In genomic region chr11:61817471-61818202, GRCh38 we compare ENCODE assay signal across 8 cellular contexts. TPM values are rescaled to one million over a fixed set of nuclear protein-coding genes. Genes with fewer than 3 reads are reported as not detected.
DNase-seq lines count a peak whose midpoint lies in the region; ATAC-seq, FAIRE-seq and TF ChIP-seq lines count a peak whose summit lies in the region.

No MANE protein-coding gene starts in this region.

- no peak for TF ChIP-seq RAD21 in GM12878 (IDR thresholded peaks at IDR 0.05; ENCODE audit: insufficient read depth, low read depth, low read length)

- TF ChIP-seq EP300 in GM12878 (IDR thresholded peaks at IDR 0.05; ENCODE audit: borderline replicate concordance in 1 of 2, control insufficient read depth in 1 of 2, low read depth in 2 of 2, low read length in 2 of 2): no peak

- H3K4me1 ChIP-seq in GM12878 (ENCODE audit: control insufficient read depth, insufficient read depth, low read length): peaks cover 3% of the 10 kb centered on the region; the same call in 1 of the 2 replicates
- peaks cover 5% of the 10 kb centered on the region for H3K4me1 ChIP-seq in mesendoderm (ENCODE audit: control insufficient read depth, low read depth, low read length)

- no peaks in the 10 kb centered on the region for H4K20me1 ChIP-seq in GM12878 (ENCODE audit: control insufficient read depth, insufficient read depth)

- H3K4ac ChIP-seq in mesendoderm (ENCODE audit: low read depth, low read length): peak overlapping the region; percentile 59

- H3K27ac ChIP-seq in GM12878 (ENCODE audit: control insufficient read depth, insufficient read depth) (no peak overlapping the region), mesendoderm (ENCODE audit: low read depth, low read length) (peak overlapping the region; percentile 85)

- peaks cover 20% of the 10 kb centered on the region for H3K27me3 Mint-ChIP-seq in stimulated activated naive CD8-positive, alpha-beta T cell treated with anti-CD3 and anti-CD28 coated beads, Interleukin-15, Interleukin-2, amounts not matched to agents 100 ng/mL and 50 ng/mL, for 24 hours

- H3K27ac Mint-ChIP-seq in stimulated activated naive CD8-positive, alpha-beta T cell treated with anti-CD3 and anti-CD28 coated beads, Interleukin-15, Interleukin-2, amounts not matched to agents 100 ng/mL and 50 ng/mL, for 24 hours: no peak overlapping the region

- DNase-seq in stimulated activated naive CD8-positive, alpha-beta T cell treated with anti-CD3 and anti-CD28 coated beads, Interleukin-15, Interleukin-2, amounts not matched to agents 100 U/mL and 50 U/mL, for 24 hours: no peak
- no peak for DNase-seq in GM12878 (ENCODE audit: low read depth, low spot score)
- DNase-seq in mesendoderm: peak; percentile 53
- no peak for DNase-seq in AML-193 (lab: John Stamatoyannopoulos, UW)
- DNase-seq in DMS153 (lab: John Stamatoyannopoulos, UW): no peak
- DNase-seq in NCI-H510A (lab: John Stamatoyannopoulos, UW): no peak

- no peak overlapping the region for H4K5ac ChIP-seq in mesendoderm (ENCODE audit: low read length)

- peaks cover 5% of the 10 kb centered on the region for H3K36me3 Mint-ChIP-seq in stimulated activated naive CD8-positive, alpha-beta T cell treated with anti-CD3 and anti-CD28 coated beads, Interleukin-15, Interleukin-2, amounts not matched to agents 100 ng/mL and 50 ng/mL, for 24 hours (ENCODE audit: low read depth)

- no peaks in the 10 kb centered on the region for H3K9me3 Mint-ChIP-seq in stimulated activated naive CD8-positive, alpha-beta T cell treated with anti-CD3 and anti-CD28 coated beads, Interleukin-15, Interleukin-2, amounts not matched to agents 100 ng/mL and 50 ng/mL, for 24 hours

- TSS peak; percentile 56 for BruUV-seq in GM12878 (replicated peaks; lab: Mats Ljungman, UMichigan)

- intact Hi-C loops in GM12878 (cut with micrococcal nuclease; ENCODE audit: unreplicated experiment): no loop called here

- no peak overlapping the region for H2BK15ac ChIP-seq in mesendoderm (replicated peaks; ENCODE audit: low read depth)

- no peak for ATAC-seq in stimulated activated naive CD8-positive, alpha-beta T cell treated with anti-CD3 and anti-CD28 coated beads, Interleukin-15, Interleukin-2, amounts not matched to agents 100 U/mL and 50 U/mL, for 24 hours
- no peak for ATAC-seq in GM12878
- no peak for ATAC-seq in HG03175 (IDR thresholded peaks at IDR 0.05; ENCODE audit: unreplicated experiment)

- H3K27me3 ChIP-seq in GM12878 (replicated peaks in 1 of 2; ENCODE audit: control insufficient read depth in 2 of 2, insufficient read depth in 2 of 2, low read length in 1 of 2) (no peaks in the 10 kb centered on the region), mesendoderm (ENCODE audit: insufficient read depth, low read length, poor library complexity) (no peaks in the 10 kb centered on the region)

- TF ChIP-seq CTCF in GM12878 (IDR thresholded peaks at IDR 0.05 in 2 of 3, conservative IDR thresholded peaks at IDR 0.05 in 1 of 3; ENCODE audit: control insufficient read depth in 2 of 3, extremely low read depth in 1 of 3, insufficient read depth in 1 of 3, low read depth in 3 of 3, low read length in 3 of 3): no peak

- peak overlapping the region; percentile 81 for H3K4me3 ChIP-seq in GM12878
- H3K4me3 ChIP-seq in mesendoderm (ENCODE audit: low read length): peak overlapping the region; percentile 64

- RAD21 ChIA-PET in GM12878 (lab: Charles Lee; ENCODE audit: unreplicated experiment): interaction anchor here (1.0 to 5.4 kb wide), 4 partner anchors 11 to 151 kb away, joined by 3 to 51 read pairs (median 6); partner anchors contain the start of gene FADS2

- H3K79me2 ChIP-seq in GM12878 (ENCODE audit: control insufficient read depth, insufficient read depth, low read length) (peaks cover 21% of the 10 kb centered on the region), mesendoderm (ENCODE audit: control insufficient read depth, insufficient read depth, low read length) (peaks cover 23% of the 10 kb centered on the region)

- H4K8ac ChIP-seq in mesendoderm (ENCODE audit: low read depth, low read length): no peak overlapping the region

- H3K4me2 ChIP-seq in GM12878 (ENCODE audit: control insufficient read depth, insufficient read depth) (peak overlapping the region; percentile 95), mesendoderm (ENCODE audit: low read length) (peak overlapping the region; percentile 81)

- H3K36me3 ChIP-seq in GM12878 (ENCODE audit: control insufficient read depth in 2 of 2, insufficient read depth in 2 of 2, low read length in 1 of 2): no peaks in the 10 kb centered on the region
- peaks cover 3% of the 10 kb centered on the region for H3K36me3 ChIP-seq in mesendoderm (ENCODE audit: control insufficient read depth, insufficient read depth, low read length)

- H2AFZ ChIP-seq in GM12878 (ENCODE audit: control insufficient read depth, low read depth, low read length): peak overlapping the region; percentile 83

- SMC1A ChIA-PET in GM12878 (lab: Charles Lee; ENCODE audit: uncharacterized antibody, unreplicated experiment): interaction anchor here (0.7 to 5.1 kb wide), 7 partner anchors 12 to 155 kb away, joined by 3 to 67 read pairs (median 3); partner anchors contain the start of gene FADS2

- H3K9ac ChIP-seq in GM12878 (ENCODE audit: control insufficient read depth, insufficient read depth, low read length): peak overlapping the region; percentile 89; the same call in 1 of the 2 replicates
- H3K9ac ChIP-seq in mesendoderm (ENCODE audit: low read length): peak overlapping the region; percentile 92

- peak overlapping the region; percentile 97 for H3K56ac ChIP-seq in mesendoderm (ENCODE audit: low read length)

- H2AK5ac ChIP-seq in mesendoderm (ENCODE audit: low read length): no peak overlapping the region

- no peak overlapping the region for H2BK5ac ChIP-seq in mesendoderm (ENCODE audit: low read length)

- in situ Hi-C loops in GM12878 (cut with MboI): no loop called here

- H3K18ac ChIP-seq in mesendoderm (ENCODE audit: low read length): peak overlapping the region; percentile 88

- peak overlapping the region; percentile 82 for H3K23ac ChIP-seq in mesendoderm (ENCODE audit: low read length)

- H3K9me3 ChIP-seq in GM12878 (replicated peaks; ENCODE audit: control insufficient read depth, insufficient read depth, low read length): no peaks in the 10 kb centered on the region

- CTCF ChIA-PET in GM12878 (lab: Yijun Ruan, JAX): interaction anchor here (0.5 to 10.8 kb wide), 10 partner anchors 10 to 290 kb away, joined by 3 to 141 read pairs (median 4); partner anchors contain the start of genes FADS2, FEN1, FTH1 and TMEM258

- 67% methylated on average over 6 of the region's 6 CpGs for WGBS in GM12878 (ENCODE audit: insufficient coverage, insufficient replicate concordance, low lambda C conversion rate, missing lambda C conversion rate)
- WGBS in mesendoderm (ENCODE audit: extremely low coverage, insufficient coverage, low lambda C conversion rate): no CpG with 5 or more reads among the region's 6 CpGs

- peaks cover 10% of the 10 kb centered on the region for H3K79me1 ChIP-seq in mesendoderm (ENCODE audit: low read length)

- peaks cover 17% of the 10 kb centered on the region for H3K4me1 Mint-ChIP-seq in stimulated activated naive CD8-positive, alpha-beta T cell treated with anti-CD3 and anti-CD28 coated beads, Interleukin-15, Interleukin-2, amounts not matched to agents 100 ng/mL and 50 ng/mL, for 24 hours (ENCODE audit: low read depth)

- no peak for FAIRE-seq in GM12878 (lab: Jason Lieb, UNC)

- POLR2A ChIA-PET in GM12878 (lab: Charles Lee): interaction anchor here (0.6 to 9.9 kb wide), 6 partner anchors 12 to 150 kb away, joined by 3 to 167 read pairs (median 55); partner anchors contain the start of genes FADS2, FEN1, FTH1 and TMEM258

- peak overlapping the region; percentile 65 for H3K4me3 Mint-ChIP-seq in stimulated activated naive CD8-positive, alpha-beta T cell treated with anti-CD3 and anti-CD28 coated beads, Interleukin-15, Interleukin-2, amounts not matched to agents 100 ng/mL and 50 ng/mL, for 24 hours

- TF ChIP-seq POLR2A in GM12878 (IDR thresholded peaks at IDR 0.05; ENCODE audit: low read depth, low read length): no peak

- H2BK120ac ChIP-seq in mesendoderm (ENCODE audit: low read depth, low read length): no peak overlapping the region

RNA-seq across cellular contexts. Expression of gene FADS1, which starts 0.8 kb away (rescaled TPM):
- 70.4 and 77.9 TPM in 2 replicates for total RNA-seq in GM12878 (2013; cell fraction: nucleolus; rRNA removed)
- total RNA-seq in GM12878 (2014; rRNA removed): 38.9 and 44.1 TPM in 2 replicates
- 37.5 and 42.3 TPM in 2 replicates for total RNA-seq in GM12878 (2014; rRNA removed; fragmentation: Illumina TruSeq; extraction: Trizol)
- total RNA-seq in GM12878 (2021): 45.5 and 49.2 TPM in 2 replicates
- 9.2 TPM for polyA plus RNA-seq in GM12878 (2011; ENCODE audit: low read depth)
- polyA plus RNA-seq in GM12878 (2011; rRNA removed): 69.1 and 73.9 TPM in 2 replicates
- 58.3 and 63.7 TPM in 2 replicates for polyA plus RNA-seq in GM12878 (2011; cell fraction: cytosol; rRNA removed)
- polyA plus RNA-seq in GM12878 (2011; cell fraction: nucleus; rRNA removed): 41.9 and 45.9 TPM in 2 replicates
- 13.8 and 20.9 TPM in 2 replicates for polyA plus RNA-seq in GM12878 (2012)
- 39.1 and 47.2 TPM in 2 replicates for polyA plus RNA-seq in GM12878 (2014; fragmentation: Illumina TruSeq; extraction: Trizol)
- polyA plus RNA-seq in GM12878 (2014; fragmentation: Nextera tagmentation; extraction: Ambion mirVana): 10 to 100 TPM in 1 of 2 experiments, 1 to 10 TPM in 1; 8.8 to 14.6 TPM
- 32.7 and 34.6 TPM in 2 replicates for polyA plus RNA-seq in GM12878 (2014; rRNA removed)
- 10 to 100 TPM; 47.7 to 49.5 TPM for polyA plus RNA-seq in GM12878 (2016; fragmentation: Nextera tagmentation; extraction: Ambion mirVana)
- 79.7 and 106 TPM in 2 replicates for polyA minus RNA-seq in GM12878 (2011; rRNA and poly(A)+ RNA removed)
- 32.2 and 57.0 TPM in 2 replicates for polyA minus RNA-seq in GM12878 (2011; cell fraction: cytosol; rRNA and poly(A)+ RNA removed)
- polyA minus RNA-seq in GM12878 (2011; cell fraction: nucleus; rRNA and poly(A)+ RNA removed): 33.6 and 63.5 TPM in 2 replicates
- 104 TPM for polyA plus RNA-seq in mesendoderm (2013, experiment 1 of 2)
- polyA plus RNA-seq in mesendoderm (2013, experiment 2 of 2): 102 TPM

RNA-seq across cellular contexts. Expression of gene FADS2, which starts 10.5 kb away (rescaled TPM):
- total RNA-seq in GM12878 (2013; cell fraction: nucleolus; rRNA removed): 213 and 225 TPM in 2 replicates
- total RNA-seq in GM12878 (2014; rRNA removed) (156 and 158 TPM in 2 replicates), GM12878 (2014; rRNA removed; fragmentation: Illumina TruSeq; extraction: Trizol) (142 and 152 TPM in 2 replicates), GM12878 (2021) (294 and 315 TPM in 2 replicates)
- 88.1 TPM for polyA plus RNA-seq in GM12878 (2011; ENCODE audit: low read depth)
- polyA plus RNA-seq in GM12878 (2011; rRNA removed) (165 and 313 TPM in 2 replicates), GM12878 (2014; fragmentation: Illumina TruSeq; extraction: Trizol) (312 and 333 TPM in 2 replicates), GM12878 (2014; fragmentation: Nextera tagmentation; extraction: Ambion mirVana) (1 to 10 TPM; 3.3 to 6.4 TPM), GM12878 (2014; rRNA removed) (188 and 204 TPM in 2 replicates), GM12878 (2016; fragmentation: Nextera tagmentation; extraction: Ambion mirVana) (10 to 100 TPM; 92.1 to 92.7 TPM)
- 385 and 386 TPM in 2 replicates for polyA plus RNA-seq in GM12878 (2011; cell fraction: cytosol; rRNA removed)
- polyA plus RNA-seq in GM12878 (2011; cell fraction: nucleus; rRNA removed): 355 and 386 TPM in 2 replicates
- polyA plus RNA-seq in GM12878 (2012): 145 and 173 TPM in 2 replicates
- 615 and 704 TPM in 2 replicates for polyA minus RNA-seq in GM12878 (2011; rRNA and poly(A)+ RNA removed)
- 158 and 174 TPM in 2 replicates for polyA minus RNA-seq in GM12878 (2011; cell fraction: cytosol; rRNA and poly(A)+ RNA removed)
- polyA minus RNA-seq in GM12878 (2011; cell fraction: nucleus; rRNA and poly(A)+ RNA removed): 88.4 and 155 TPM in 2 replicates
- 493 TPM for polyA plus RNA-seq in mesendoderm (2013, experiment 1 of 2)
- 506 TPM for polyA plus RNA-seq in mesendoderm (2013, experiment 2 of 2)

RNA-seq across cellular contexts. Expression of gene FEN1, which starts 24.9 kb away (rescaled TPM):
- total RNA-seq in GM12878 (2013; cell fraction: nucleolus; rRNA removed): 16.7 and 19.0 TPM in 2 replicates
- total RNA-seq in GM12878 (2014; rRNA removed) (136 TPM in 2 replicates), GM12878 (2014; rRNA removed; fragmentation: Illumina TruSeq; extraction: Trizol) (117 and 135 TPM in 2 replicates), GM12878 (2021) (127 and 129 TPM in 2 replicates)
- 42.9 TPM for polyA plus RNA-seq in GM12878 (2011; ENCODE audit: low read depth)
- polyA plus RNA-seq in GM12878 (2011; rRNA removed) (94.3 and 94.4 TPM in 2 replicates), GM12878 (2014; fragmentation: Illumina TruSeq; extraction: Trizol) (92.7 and 120 TPM in 2 replicates), GM12878 (2014; fragmentation: Nextera tagmentation; extraction: Ambion mirVana) (10 to 100 TPM; 54.8 to 99.9 TPM), GM12878 (2014; rRNA removed) (110 and 130 TPM in 2 replicates), GM12878 (2016; fragmentation: Nextera tagmentation; extraction: Ambion mirVana) (100 to 1,000 TPM; 281 to 282 TPM)
- 79.0 and 88.7 TPM in 2 replicates for polyA plus RNA-seq in GM12878 (2011; cell fraction: cytosol; rRNA removed)
- 24.1 and 39.1 TPM in 2 replicates for polyA plus RNA-seq in GM12878 (2011; cell fraction: nucleus; rRNA removed)
- polyA plus RNA-seq in GM12878 (2012): 51.3 and 51.6 TPM in 2 replicates
- polyA minus RNA-seq in GM12878 (2011; rRNA and poly(A)+ RNA removed): 78.7 and 79.0 TPM in 2 replicates
- 31.3 and 34.8 TPM in 2 replicates for polyA minus RNA-seq in GM12878 (2011; cell fraction: cytosol; rRNA and poly(A)+ RNA removed)
- polyA minus RNA-seq in GM12878 (2011; cell fraction: nucleus; rRNA and poly(A)+ RNA removed): 19.6 and 36.2 TPM in 2 replicates
- polyA plus RNA-seq in mesendoderm (2013, experiment 1 of 2): 74.6 TPM
- 75.1 TPM for polyA plus RNA-seq in mesendoderm (2013, experiment 2 of 2)

RNA-seq across cellular contexts. Expression of gene TMEM258, which starts 25.2 kb away (rescaled TPM):
- 43.6 and 56.9 TPM in 2 replicates for total RNA-seq in GM12878 (2013; cell fraction: nucleolus; rRNA removed)
- 233 and 251 TPM in 2 replicates for total RNA-seq in GM12878 (2014; rRNA removed)
- total RNA-seq in GM12878 (2014; rRNA removed; fragmentation: Illumina TruSeq; extraction: Trizol): 202 and 218 TPM in 2 replicates
- total RNA-seq in GM12878 (2021): 157 and 160 TPM in 2 replicates
- polyA plus RNA-seq in GM12878 (2011; ENCODE audit: low read depth): 130 TPM
- polyA plus RNA-seq in GM12878 (2011; rRNA removed): 373 and 532 TPM in 2 replicates
- 536 and 608 TPM in 2 replicates for polyA plus RNA-seq in GM12878 (2011; cell fraction: cytosol; rRNA removed)
- 121 and 202 TPM in 2 replicates for polyA plus RNA-seq in GM12878 (2011; cell fraction: nucleus; rRNA removed)
- 400 and 645 TPM in 2 replicates for polyA plus RNA-seq in GM12878 (2012)
- polyA plus RNA-seq in GM12878 (2014; fragmentation: Illumina TruSeq; extraction: Trizol): 167 and 194 TPM in 2 replicates
- 100 to 1,000 TPM; 800 to 840 TPM for polyA plus RNA-seq in GM12878 (2014; fragmentation: Nextera tagmentation; extraction: Ambion mirVana)
- 252 and 261 TPM in 2 replicates for polyA plus RNA-seq in GM12878 (2014; rRNA removed)
- 100 to 1,000 TPM; 390 to 393 TPM for polyA plus RNA-seq in GM12878 (2016; fragmentation: Nextera tagmentation; extraction: Ambion mirVana)
- polyA minus RNA-seq in GM12878 (2011; rRNA and poly(A)+ RNA removed): 208 and 236 TPM in 2 replicates
- 78.8 and 105 TPM in 2 replicates for polyA minus RNA-seq in GM12878 (2011; cell fraction: cytosol; rRNA and poly(A)+ RNA removed)
- polyA minus RNA-seq in GM12878 (2011; cell fraction: nucleus; rRNA and poly(A)+ RNA removed): 58.0 and 65.3 TPM in 2 replicates
- polyA plus RNA-seq in mesendoderm (2013, experiment 1 of 2): 285 TPM
- 285 TPM for polyA plus RNA-seq in mesendoderm (2013, experiment 2 of 2)
